ENCODE assay signal across 1 cellular context in the genomic region with DNA sequence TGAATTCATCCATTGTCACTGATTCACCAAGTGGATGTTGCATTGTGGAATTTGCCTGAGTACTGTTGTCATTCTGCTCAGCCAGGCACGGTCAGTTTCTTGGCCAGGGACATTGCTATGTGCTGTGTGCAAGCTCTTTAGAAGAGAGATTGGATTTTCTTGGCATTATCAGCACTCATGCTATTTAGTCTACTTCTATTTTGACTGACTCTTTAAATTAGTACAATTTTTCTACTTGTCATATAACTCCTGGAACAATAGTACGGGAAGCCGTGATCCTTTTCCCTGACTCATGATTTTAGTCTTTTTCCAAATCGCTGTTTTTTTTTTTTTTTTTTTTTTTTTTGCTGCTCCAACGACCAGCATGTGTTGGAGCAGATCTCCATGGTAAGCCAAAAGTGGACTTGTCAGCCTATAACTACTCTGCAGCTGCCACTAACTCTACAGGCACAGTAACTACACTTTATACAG.
TF ChIP-seq lines count a peak whose summit lies in the region.

No MANE protein-coding gene starts in this region.

TF ChIP-seq in WTC11, 78 proteins besides CTCF, POLR2A, EP300 and RAD21 (continued from another document):
- TF ChIP-seq, protein P1, sequence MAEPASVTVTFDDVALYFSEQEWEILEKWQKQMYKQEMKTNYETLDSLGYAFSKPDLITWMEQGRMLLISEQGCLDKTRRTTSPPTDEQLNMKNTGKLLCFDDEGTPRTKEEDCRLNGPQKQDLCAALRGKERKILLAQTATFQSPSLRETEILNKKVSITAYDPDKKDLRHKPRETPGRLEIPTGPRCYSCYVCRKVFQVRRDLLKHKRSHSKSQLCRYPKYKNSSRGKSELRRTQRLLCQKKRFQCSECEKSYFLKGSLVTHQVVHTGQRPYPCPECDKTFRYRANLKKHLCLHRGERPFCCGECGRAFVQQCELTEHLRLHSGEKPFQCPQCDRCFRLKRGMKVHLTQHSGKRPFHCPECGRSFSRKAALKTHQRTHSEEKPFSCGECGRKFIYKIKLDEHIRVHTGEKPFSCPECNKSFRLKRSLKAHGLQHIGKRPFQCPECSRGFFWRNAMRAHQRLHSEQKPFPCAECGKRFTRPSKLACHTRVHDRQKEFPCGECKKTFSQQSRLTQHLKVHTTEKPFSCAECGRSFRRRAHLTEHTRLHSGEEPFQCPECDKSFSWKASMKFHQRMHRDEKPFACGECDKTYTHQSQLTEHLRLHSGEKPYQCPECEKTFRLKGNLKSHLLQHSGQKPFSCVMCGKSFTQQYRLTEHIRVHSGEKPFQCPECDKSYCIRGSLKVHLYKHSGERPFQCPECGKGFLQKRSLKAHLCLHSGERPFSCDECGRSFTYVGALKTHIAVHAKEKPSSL (CRISPR knock-in tag; conservative IDR thresholded peaks at IDR 0.05): no peak
- no peak for TF ChIP-seq TEAD4 (CRISPR knock-in tag; IDR thresholded peaks at IDR 0.05)
- no peak for TF ChIP-seq CBFB (CRISPR knock-in tag; IDR thresholded peaks at IDR 0.05; ENCODE audit: low read depth)
- no peak for TF ChIP-seq FOXJ3 (CRISPR knock-in tag; IDR thresholded peaks at IDR 0.05; ENCODE audit: borderline replicate concordance)
- TF ChIP-seq, protein P2, sequence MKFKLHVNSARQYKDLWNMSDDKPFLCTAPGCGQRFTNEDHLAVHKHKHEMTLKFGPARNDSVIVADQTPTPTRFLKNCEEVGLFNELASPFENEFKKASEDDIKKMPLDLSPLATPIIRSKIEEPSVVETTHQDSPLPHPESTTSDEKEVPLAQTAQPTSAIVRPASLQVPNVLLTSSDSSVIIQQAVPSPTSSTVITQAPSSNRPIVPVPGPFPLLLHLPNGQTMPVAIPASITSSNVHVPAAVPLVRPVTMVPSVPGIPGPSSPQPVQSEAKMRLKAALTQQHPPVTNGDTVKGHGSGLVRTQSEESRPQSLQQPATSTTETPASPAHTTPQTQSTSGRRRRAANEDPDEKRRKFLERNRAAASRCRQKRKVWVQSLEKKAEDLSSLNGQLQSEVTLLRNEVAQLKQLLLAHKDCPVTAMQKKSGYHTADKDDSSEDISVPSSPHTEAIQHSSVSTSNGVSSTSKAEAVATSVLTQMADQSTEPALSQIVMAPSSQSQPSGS (CRISPR knock-in tag; IDR thresholded peaks at IDR 0.05; ENCODE audit: borderline replicate concordance, low read depth): no peak
- TF ChIP-seq ZNF317 (CRISPR knock-in tag; IDR thresholded peaks at IDR 0.05; ENCODE audit: borderline replicate concordance, low read depth): no peak
- no peak for TF ChIP-seq ZNF671 (CRISPR knock-in tag; IDR thresholded peaks at IDR 0.05)
- TF ChIP-seq JUN (CRISPR knock-in tag; IDR thresholded peaks at IDR 0.05): no peak
- TF ChIP-seq, protein P3, sequence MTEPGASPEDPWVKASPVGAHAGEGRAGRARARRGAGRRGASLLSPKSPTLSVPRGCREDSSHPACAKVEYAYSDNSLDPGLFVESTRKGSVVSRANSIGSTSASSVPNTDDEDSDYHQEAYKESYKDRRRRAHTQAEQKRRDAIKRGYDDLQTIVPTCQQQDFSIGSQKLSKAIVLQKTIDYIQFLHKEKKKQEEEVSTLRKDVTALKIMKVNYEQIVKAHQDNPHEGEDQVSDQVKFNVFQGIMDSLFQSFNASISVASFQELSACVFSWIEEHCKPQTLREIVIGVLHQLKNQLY (CRISPR knock-in tag; IDR thresholded peaks at IDR 0.05): no peak
